ENCODE assay signal across 11 cellular contexts in genomic region chr11:118212781-118213565, GRCh38. TPM values are rescaled to one million over a fixed set of nuclear protein-coding genes. Genes with fewer than 3 reads are reported as not detected.
DNase-seq lines count a peak whose midpoint lies in the region; ATAC-seq and TF ChIP-seq lines count a peak whose summit lies in the region.
"Had no signal": no experiment of that assay in that cellular context is flagged by ENCODE, and none has a peak within 500 bp of the region (broad histone marks: within the 10 kb centered on the region; RNA-seq: fewer than 3 reads in every experiment).

No MANE protein-coding gene starts in this region.

- WGBS in transverse colon (ENCODE audit: low coverage in 1 of 2), 2 donors: 67 to 74% methylated on average over 5 of the region's 5 CpGs

- ATAC-seq in left cardiac atrium: no peak
- ATAC-seq in effector memory CD8-positive, alpha-beta T cell (replicated peaks): no peak

- H3K27me3 ChIP-seq in right atrium auricular region (no peaks in the 10 kb centered on the region), transverse colon (peaks cover 5% of the 10 kb centered on the region)

- H3K27ac ChIP-seq in right atrium auricular region (peak overlapping the region; percentile 17 to 51), transverse colon (peak overlapping the region; percentile 59 to 75 (median 63))

- H3K36me3 ChIP-seq in right atrium auricular region (no peaks in the 10 kb centered on the region), transverse colon (no peaks in the 10 kb centered on the region)

- peak overlapping the region; percentile 76 to 88 for H3K4me3 Mint-ChIP-seq in effector memory CD8-positive, alpha-beta T cell

- peak overlapping the region; percentile 72 to 94 for H3K27ac Mint-ChIP-seq in effector memory CD8-positive, alpha-beta T cell

- no peaks in the 10 kb centered on the region for H3K9me3 ChIP-seq in right atrium auricular region
- no peaks in the 10 kb centered on the region for H3K9me3 ChIP-seq in transverse colon

- no peak for TF ChIP-seq EP300 in transverse colon (IDR thresholded peaks at IDR 0.05; ENCODE audit: low read depth)

- H3K9me3 Mint-ChIP-seq in effector memory CD8-positive, alpha-beta T cell: no peaks in the 10 kb centered on the region

- no peak overlapping the region for H3K4me3 ChIP-seq in right atrium auricular region
- H3K4me3 ChIP-seq in transverse colon: no peak overlapping the region

- DNase-seq in right atrium auricular region (ENCODE audit: low spot score) (no peak), left cardiac atrium (no peak), OCI-M1 (lab: John Stamatoyannopoulos, UW) (peak; percentile 92), transverse colon (no peak), cortex of kidney (lab: John Stamatoyannopoulos, UW) (no peak), mucosa of gallbladder (ENCODE audit: low spot score) (no peak), NCI-H128 (lab: John Stamatoyannopoulos, UW; ENCODE audit: unreplicated experiment) (no peak)
- DNase-seq in effector memory CD8-positive, alpha-beta T cell: no peak
- DNase-seq: activated effector memory CD4-positive, alpha-beta T cell treated with Interleukin-2 at 50 U/mL for 16 hours; COR-L47 had no signal

- H3K27me3 Mint-ChIP-seq in effector memory CD8-positive, alpha-beta T cell: no peaks in the 10 kb centered on the region

- peaks cover 45 to 54% of the 10 kb centered on the region in 2 donors for H3K4me1 Mint-ChIP-seq in effector memory CD8-positive, alpha-beta T cell (ENCODE audit: low read depth in 2 of 2)

- in situ Hi-C loops in transverse colon (cut with MboI; ENCODE audit: low pct_ligation_motif_present in 1 of 4, low pct_unique_long_range_greater_than_20kb in 1 of 4, low sequenced_read_pairs in 3 of 4): no loop called here

- TF ChIP-seq CTCF in right atrium auricular region (IDR thresholded peaks at IDR 0.05) (no peak), transverse colon (IDR thresholded peaks at IDR 0.05) (no peak)

- peaks cover 55% of the 10 kb centered on the region for H3K36me3 Mint-ChIP-seq in effector memory CD8-positive, alpha-beta T cell (ENCODE audit: insufficient read depth)

- peaks cover 0 to 26% of the 10 kb centered on the region in 2 donors for H3K4me1 ChIP-seq in right atrium auricular region
- peaks cover 15 to 47% (median 34%) of the 10 kb centered on the region in 4 donors for H3K4me1 ChIP-seq in transverse colon

- no peak for TF ChIP-seq POLR2A in transverse colon (IDR thresholded peaks at IDR 0.05)

- intact Hi-C loops in left cardiac atrium (cut with DNase I) (no loop called here), transverse colon (cut with DNase I; ENCODE audit: low total_unique reads) (no loop called here)

RNA-seq across cellular contexts. Expression of gene JAML, which starts 11.8 kb away (rescaled TPM):
- 1 to 10 TPM in 1 of 2 donors, under 1 TPM in 1; 0.48 to 2.2 TPM for total RNA-seq in right atrium auricular region
- 1 to 10 TPM; 2.5 to 5.3 TPM for total RNA-seq in left cardiac atrium
- total RNA-seq in transverse colon: 10 to 100 TPM in 2 of 4 donors, 1 to 10 TPM in 2; 3.2 to 15.1 (median 8.0) TPM
- 12.9 TPM for total RNA-seq in mucosa of gallbladder

RNA-seq across cellular contexts. Expression of gene SCN2B, which starts 36.5 kb away (rescaled TPM):
- 1 to 10 TPM; 3.4 to 8.2 TPM for total RNA-seq in right atrium auricular region
- 10 to 100 TPM in 1 of 2 donors, 1 to 10 TPM in 1; 3.3 to 10.1 TPM for total RNA-seq in left cardiac atrium
- total RNA-seq in transverse colon: under 1 TPM in 2 of 4 donors, not detected in 2; 0.14 to 0.37 TPM
- total RNA-seq in mucosa of gallbladder: 0.69 TPM
- total RNA-seq: mesenteric fat pad had no signal

RNA-seq across cellular contexts. Expression of gene MPZL3, which starts 39.2 kb away (rescaled TPM):
- total RNA-seq in right atrium auricular region (1 to 10 TPM; 1.0 to 2.0 TPM), left cardiac atrium (1 to 10 TPM; 1.0 to 1.1 TPM), transverse colon (10 to 100 TPM in 2 of 4 donors, 1 to 10 TPM in 2; 2.4 to 15.2 (median 8.2) TPM), mucosa of gallbladder (23.2 TPM)

RNA-seq across cellular contexts. Expression of gene MPZL2, which starts 51.1 kb away (rescaled TPM):
- total RNA-seq in right atrium auricular region (10 to 100 TPM; 13.8 to 16.8 TPM), left cardiac atrium (10 to 100 TPM; 11.6 to 47.8 TPM), transverse colon (10 to 100 TPM; 59.5 to 86.5 (median 75.0) TPM), mucosa of gallbladder (72.5 TPM)
